In the genomic region with DNA sequence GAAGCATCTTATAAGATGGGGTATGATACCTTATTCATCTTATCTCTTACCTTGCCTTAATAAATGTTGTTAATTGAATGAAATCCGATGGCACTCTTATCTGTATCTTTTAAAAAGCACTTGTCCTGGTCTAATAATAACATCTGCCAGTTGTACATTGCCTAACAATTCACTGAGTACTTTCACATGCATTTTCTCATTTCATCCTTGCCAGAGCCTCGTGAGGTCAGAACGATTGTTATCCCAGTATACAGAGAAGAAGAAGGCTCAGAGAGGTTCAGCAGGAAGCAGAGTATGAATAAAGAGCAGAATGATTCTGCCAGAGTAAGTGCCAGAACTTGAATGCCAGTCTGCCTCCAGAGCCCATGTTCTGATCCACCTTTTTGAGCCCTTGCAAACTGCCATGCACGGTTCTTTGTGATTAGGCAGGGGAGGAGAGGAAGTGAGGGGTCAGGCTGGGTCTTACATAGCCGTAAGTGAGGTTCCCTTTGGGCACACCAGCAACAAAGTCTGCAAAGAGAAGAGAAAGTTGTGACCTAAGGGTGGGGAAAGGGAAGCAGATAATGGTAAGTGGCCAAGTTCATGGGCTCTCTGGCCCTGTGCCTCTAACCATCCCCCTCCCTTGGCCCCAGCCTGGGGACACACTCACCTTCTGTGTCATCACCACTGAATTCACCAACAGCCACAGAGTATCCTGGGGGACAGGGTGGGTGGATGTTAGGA, we compare ENCODE assay signal across 14 cellular contexts. TPM values are rescaled to one million over a fixed set of nuclear protein-coding genes. Genes with fewer than 3 reads are reported as not detected.
A peak's percentile ranks its signal among the peaks of the same experiment; 100 is the strongest.
DNase-seq lines count a peak whose midpoint lies in the region; ATAC-seq and TF ChIP-seq lines count a peak whose summit lies in the region.
"Had no signal": no experiment of that assay in that cellular context is flagged by ENCODE, and none has a peak within 500 bp of the region (broad histone marks: within the 10 kb centered on the region; RNA-seq: fewer than 3 reads in every experiment).

No MANE protein-coding gene starts in this region.

- intact Hi-C loops in Right ventricle myocardium inferior (cut with DNase I) (no loop called here), cardiac septum (cut with DNase I) (no loop called here)

- H3K27me3 ChIP-seq in upper lobe of left lung: no peaks in the 10 kb centered on the region

- 42 to 46% methylated on average over 5 of the region's 5 CpGs for WGBS in upper lobe of left lung, 2 donors

- DNase-seq in Right ventricle myocardium inferior (ENCODE audit: missing footprints) (no peak), cardiac septum (ENCODE audit: low spot score) (no peak), left lobe of liver (ENCODE audit: low spot score) (no peak), upper lobe of left lung (no peak), NCI-H82 (lab: John Stamatoyannopoulos, UW) (no peak)
- DNase-seq in activated CD8-positive, alpha-beta T cell treated with anti-CD3 and anti-CD28 coated beads, Interleukin-2, amount 10 ng/mL, durations not matched to agents 7 days and 5 days: no peak
- DNase-seq in activated CD4-positive, alpha-beta T cell treated with anti-CD3 and anti-CD28 coated beads, Interleukin-2, amount 50 U/mL, for 4 hours: no peak
- DNase-seq: activated CD8-positive, alpha-beta memory T cell treated with anti-CD3 and anti-CD28 coated beads for 24 hours; NCI-H1694; NCI-H69 had no signal

- peak; percentile 21 for ATAC-seq in Right ventricle myocardium inferior
- ATAC-seq in activated CD8-positive, alpha-beta T cell treated with anti-CD3 and anti-CD28 coated beads, Interleukin-2, amount 10 ng/mL, durations not matched to agents 7 days and 5 days: no peak
- ATAC-seq in left lobe of liver: peak; percentile 12
- peak in 1 of 2 donors; percentile 5 for ATAC-seq in upper lobe of left lung (ENCODE audit: low FRiP score in 2 of 2)
- no peak for ATAC-seq in HG02588 (IDR thresholded peaks at IDR 0.05; ENCODE audit: unreplicated experiment)

- TF ChIP-seq EP300 in upper lobe of left lung (IDR thresholded peaks at IDR 0.05): no peak

- POLR2A ChIA-PET in activated CD8-positive, alpha-beta T cell treated with anti-CD3 and anti-CD28 coated beads, Interleukin-2, amount 10 ng/mL, durations not matched to agents 7 days and 5 days (lab: Charles Lee): interaction anchor here (0.9 kb wide), 1 partner anchor 8 kb away, joined by 3 read pairs; no protein-coding TSS in a partner anchor

- no peaks in the 10 kb centered on the region for H3K27me3 Mint-ChIP-seq in activated CD8-positive, alpha-beta T cell treated with anti-CD3 and anti-CD28 coated beads, Interleukin-2, amount 10 ng/mL, durations not matched to agents 7 days and 5 days (ENCODE audit: low read depth)

- H3K36me3 Mint-ChIP-seq in activated CD8-positive, alpha-beta T cell treated with anti-CD3 and anti-CD28 coated beads, Interleukin-2, amount 10 ng/mL, durations not matched to agents 7 days and 5 days (ENCODE audit: low read depth): peaks cover 64% of the 10 kb centered on the region

- no peak for TF ChIP-seq CTCF in upper lobe of left lung (IDR thresholded peaks at IDR 0.05)

- no peak overlapping the region for H3K4me3 ChIP-seq in upper lobe of left lung

- H3K9me3 Mint-ChIP-seq in activated CD8-positive, alpha-beta T cell treated with anti-CD3 and anti-CD28 coated beads, Interleukin-2, amount 10 ng/mL, durations not matched to agents 7 days and 5 days (ENCODE audit: insufficient read depth): no peaks in the 10 kb centered on the region

- H3K36me3 ChIP-seq in upper lobe of left lung: peaks cover 10 to 90% (median 63%) of the 10 kb centered on the region in 4 donors

- peak overlapping the region in 3 of 4 donors; percentile 7 to 67 (median 18) for H3K27ac ChIP-seq in upper lobe of left lung

- no peak for TF ChIP-seq POLR2A in upper lobe of left lung (IDR thresholded peaks at IDR 0.05)

- peaks cover 21% of the 10 kb centered on the region for H3K4me1 Mint-ChIP-seq in activated CD8-positive, alpha-beta T cell treated with anti-CD3 and anti-CD28 coated beads, Interleukin-2, amount 10 ng/mL, durations not matched to agents 7 days and 5 days (ENCODE audit: low read depth)

- no peaks in the 10 kb centered on the region for H3K9me3 ChIP-seq in upper lobe of left lung

- H3K4me1 ChIP-seq in upper lobe of left lung: peaks cover 17 to 25% (median 22%) of the 10 kb centered on the region in 4 donors

- CTCF ChIA-PET in activated CD8-positive, alpha-beta T cell treated with anti-CD3 and anti-CD28 coated beads, Interleukin-2, amount 10 ng/mL, durations not matched to agents 7 days and 5 days (lab: Charles Lee): no interaction called here

- no peak overlapping the region for H3K4me3 Mint-ChIP-seq in activated CD8-positive, alpha-beta T cell treated with anti-CD3 and anti-CD28 coated beads, Interleukin-2, amount 10 ng/mL, durations not matched to agents 7 days and 5 days
- H3K4me3 Mint-ChIP-seq: B cell had no signal

- peak overlapping the region; percentile 19 for H3K27ac Mint-ChIP-seq in activated CD8-positive, alpha-beta T cell treated with anti-CD3 and anti-CD28 coated beads, Interleukin-2, amount 10 ng/mL, durations not matched to agents 7 days and 5 days
- H3K27ac Mint-ChIP-seq: B cell had no signal

RNA-seq across cellular contexts. Expression of a gene that starts 11.7 kb away (rescaled TPM):
- total RNA-seq in Right ventricle myocardium inferior: 53.5 TPM
- total RNA-seq in cardiac septum: 48.2 TPM
- total RNA-seq in activated CD8-positive, alpha-beta T cell treated with anti-CD3 and anti-CD28 coated beads, Interleukin-2, amount 10 ng/mL, durations not matched to agents 7 days and 5 days: 10 to 100 TPM; 65.0 to 69.1 TPM
- 29.2 TPM for total RNA-seq in left lobe of liver
- 100 to 1,000 TPM in 2 of 6 donors, 10 to 100 TPM in 4; 48.3 to 146 (median 92.6) TPM for total RNA-seq in upper lobe of left lung

RNA-seq across cellular contexts. Expression of a gene that starts 22.8 kb away (rescaled TPM):
- total RNA-seq in Right ventricle myocardium inferior (11.6 TPM), cardiac septum (4.8 TPM), left lobe of liver (3.3 TPM), upper lobe of left lung (10 to 100 TPM; 18.5 to 43.8 (median 23.0) TPM)
- total RNA-seq in activated CD8-positive, alpha-beta T cell treated with anti-CD3 and anti-CD28 coated beads, Interleukin-2, amount 10 ng/mL, durations not matched to agents 7 days and 5 days: under 1 TPM; 0.55 to 0.74 TPM

RNA-seq across cellular contexts. Expression of a gene that starts 43.1 kb away (rescaled TPM):
- total RNA-seq in Right ventricle myocardium inferior (0.22 TPM), cardiac septum (0.22 TPM), left lobe of liver (not detected), upper lobe of left lung (1 to 10 TPM in 3 of 6 donors, under 1 TPM in 1, not detected in 2; 0.39 to 2.1 (median 1.1) TPM)
- under 1 TPM; 0.32 to 0.57 TPM for total RNA-seq in activated CD8-positive, alpha-beta T cell treated with anti-CD3 and anti-CD28 coated beads, Interleukin-2, amount 10 ng/mL, durations not matched to agents 7 days and 5 days
- total RNA-seq: B cell, dermis microvascular lymphatic vessel endothelial cell, glomerular endothelial cell had no signal

Comparison
In these comparisons a context has a peak if more than half of its experiments do, and no peak if none do; other contexts are left out.
1. ATAC-seq: peak in Right ventricle myocardium inferior (single experiment) and left lobe of liver (single experiment); none in activated CD8-positive, alpha-beta T cell treated with anti-CD3 and anti-CD28 coated beads, Interleukin-2, amount 10 ng/mL, durations not matched to agents 7 days and 5 days (single experiment) and HG02588 (single experiment).